8 cellular contexts compared by ENCODE assay signal in genomic region chr10:24382979-24383663, GRCh38.
DNase-seq lines count a peak whose midpoint lies in the region; ATAC-seq and TF ChIP-seq lines count a peak whose summit lies in the region.

No MANE protein-coding gene starts in this region.

- no peaks in the 10 kb centered on the region for H3K9me3 ChIP-seq in right atrium auricular region

- H3K4me3 Mint-ChIP-seq in type B pancreatic cell = peak overlapping the region; percentile 62

- no peaks in the 10 kb centered on the region for H3K27me3 ChIP-seq in right atrium auricular region

- peak overlapping the region; percentile 45 to 56 for H3K27ac ChIP-seq in right atrium auricular region

- H3K9me3 Mint-ChIP-seq in type B pancreatic cell = no peaks in the 10 kb centered on the region

- H3K4me1 Mint-ChIP-seq in type B pancreatic cell (ENCODE audit: unreplicated experiment) = peaks cover 37% of the 10 kb centered on the region

- peak overlapping the region; percentile 91 for H3K27ac Mint-ChIP-seq in type B pancreatic cell

- TF ChIP-seq POLR2A in GM18505 (IDR thresholded peaks at IDR 0.05; ENCODE audit: borderline replicate concordance, extremely low read depth, insufficient read depth, insufficient read length) = no peak

- DNase-seq in NCI-H1048 (lab: John Stamatoyannopoulos, UW) (peak; percentile 37), right atrium auricular region (ENCODE audit: low spot score) (no peak), type B pancreatic cell (ENCODE audit: extremely low spot score, unreplicated experiment) (no peak), foreskin fibroblast (no peak), NCI-H1694 (lab: John Stamatoyannopoulos, UW) (no peak), DMS153 (lab: John Stamatoyannopoulos, UW) (no peak)

- no peaks in the 10 kb centered on the region for H3K27me3 Mint-ChIP-seq in type B pancreatic cell

- ATAC-seq in GM18505 (IDR thresholded peaks at IDR 0.05; ENCODE audit: unreplicated experiment) = peak; percentile 71
- ATAC-seq in GM21737 (IDR thresholded peaks at IDR 0.05; ENCODE audit: unreplicated experiment) = peak; percentile 55

- peaks cover 44% of the 10 kb centered on the region for H3K36me3 Mint-ChIP-seq in type B pancreatic cell

- no peak overlapping the region for H3K4me3 ChIP-seq in right atrium auricular region
- no peak overlapping the region for H3K4me3 ChIP-seq in foreskin fibroblast (ENCODE audit: low read depth in 1 of 2, low read length in 2 of 2)

- peaks cover 0 to 13% of the 10 kb centered on the region in 2 donors for H3K4me1 ChIP-seq in right atrium auricular region

- TF ChIP-seq CTCF in right atrium auricular region (IDR thresholded peaks at IDR 0.05) (no peak), type B pancreatic cell (conservative IDR thresholded peaks at IDR 0.05) (no peak), foreskin fibroblast (IDR thresholded peaks at IDR 0.05; ENCODE audit: low read depth, low read length) (no peak)

- peaks cover 9% of the 10 kb centered on the region for H3K36me3 ChIP-seq in right atrium auricular region
